ENCODE assay signal across 1 cellular context in the genomic region with DNA sequence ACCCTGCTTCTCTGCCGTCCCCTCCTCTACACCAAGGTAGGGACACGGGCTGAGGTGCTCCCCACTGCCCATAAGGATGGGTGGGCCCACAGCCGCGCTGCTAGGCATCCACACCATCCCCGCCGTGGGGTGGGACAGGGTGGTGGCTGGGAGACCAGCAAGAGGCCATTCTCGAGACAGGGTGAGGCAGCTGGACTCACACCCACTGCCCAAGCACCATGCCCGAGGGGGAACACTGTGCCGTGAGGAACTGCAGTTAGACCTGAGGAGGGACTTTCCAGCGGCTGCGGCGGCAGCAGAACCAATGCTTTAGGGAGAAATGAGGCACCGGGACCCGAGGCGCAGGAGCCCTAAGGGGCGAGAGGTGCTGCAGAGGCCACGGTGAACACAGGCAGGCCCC.
TF ChIP-seq lines count a peak whose summit lies in the region.

No MANE protein-coding gene starts in this region.

TF ChIP-seq in WTC11, 78 proteins besides CTCF, POLR2A, EP300 and RAD21 (continued from another document):
- TF ChIP-seq, protein P1, sequence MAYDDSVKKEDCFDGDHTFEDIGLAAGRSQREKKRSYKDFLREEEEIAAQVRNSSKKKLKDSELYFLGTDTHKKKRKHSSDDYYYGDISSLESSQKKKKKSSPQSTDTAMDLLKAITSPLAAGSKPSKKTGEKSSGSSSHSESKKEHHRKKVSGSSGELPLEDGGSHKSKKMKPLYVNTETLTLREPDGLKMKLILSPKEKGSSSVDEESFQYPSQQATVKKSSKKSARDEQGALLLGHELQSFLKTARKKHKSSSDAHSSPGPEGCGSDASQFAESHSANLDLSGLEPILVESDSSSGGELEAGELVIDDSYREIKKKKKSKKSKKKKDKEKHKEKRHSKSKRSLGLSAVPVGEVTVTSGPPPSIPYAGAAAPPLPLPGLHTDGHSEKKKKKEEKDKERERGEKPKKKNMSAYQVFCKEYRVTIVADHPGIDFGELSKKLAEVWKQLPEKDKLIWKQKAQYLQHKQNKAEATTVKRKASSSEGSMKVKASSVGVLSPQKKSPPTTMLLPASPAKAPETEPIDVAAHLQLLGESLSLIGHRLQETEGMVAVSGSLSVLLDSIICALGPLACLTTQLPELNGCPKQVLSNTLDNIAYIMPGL (CRISPR knock-in tag; IDR thresholded peaks at IDR 0.05): no peak
- TF ChIP-seq E2F5 (CRISPR knock-in tag; IDR thresholded peaks at IDR 0.05) (no peak), EMX1 (CRISPR knock-in tag; IDR thresholded peaks at IDR 0.05) (no peak), ELF4 (CRISPR knock-in tag; IDR thresholded peaks at IDR 0.05; ENCODE audit: low read depth) (no peak), ZNF138 (CRISPR knock-in tag; conservative IDR thresholded peaks at IDR 0.05) (no peak), MYBL2 (CRISPR knock-in tag; IDR thresholded peaks at IDR 0.05) (no peak)
